Comparison of ENCODE assay signal across 11 cellular contexts in the genomic region with DNA sequence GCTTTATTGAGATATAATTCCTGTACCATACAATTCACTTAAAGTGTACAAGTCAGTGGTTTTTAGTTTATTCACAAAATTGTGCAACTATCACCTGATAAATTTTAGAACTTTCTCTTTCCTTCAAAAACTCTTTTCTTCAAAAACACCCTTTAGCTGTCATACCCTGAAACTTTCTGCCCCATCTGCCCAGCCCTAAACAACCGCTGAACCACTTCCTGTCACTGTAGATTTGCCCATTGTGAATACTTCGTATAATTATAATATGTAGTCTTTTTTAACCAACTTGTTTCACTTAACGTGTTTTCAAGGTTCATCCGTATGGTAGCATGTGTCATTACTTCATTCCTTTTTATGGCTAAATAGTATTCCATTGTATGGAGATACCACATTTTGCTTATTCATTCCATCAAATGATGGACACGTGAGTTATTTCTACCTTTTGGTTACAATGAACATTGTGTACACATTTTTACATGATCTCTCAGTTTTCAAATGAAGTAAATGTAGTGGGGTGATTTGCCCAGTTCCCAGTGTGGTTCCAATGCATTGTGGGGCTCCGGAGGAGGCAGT. TPM values are rescaled to one million over a fixed set of nuclear protein-coding genes. Genes with fewer than 3 reads are reported as not detected.
A peak's percentile ranks its signal among the peaks of the same experiment; 100 is the strongest.
DNase-seq lines count a peak whose midpoint lies in the region; ATAC-seq, FAIRE-seq and TF ChIP-seq lines count a peak whose summit lies in the region.
"Had no signal": no experiment of that assay in that cellular context is flagged by ENCODE, and none has a peak within 500 bp of the region (broad histone marks: within the 10 kb centered on the region; RNA-seq: fewer than 3 reads in every experiment).

No MANE protein-coding gene starts in this region.

- H3K9ac ChIP-seq in MM.1S (ENCODE audit: low read length) = no peak overlapping the region

- H3K27me3 Mint-ChIP-seq in naive thymus-derived CD4-positive, alpha-beta T cell = no peaks in the 10 kb centered on the region

- no peaks in the 10 kb centered on the region for H3K79me2 ChIP-seq in MM.1S (ENCODE audit: low read length)

- TF ChIP-seq CTCF in GM12865 (IDR thresholded peaks at IDR 0.05; ENCODE audit: insufficient read depth, low read depth, low read length, missing control alignments) (no peak), MM.1S (IDR thresholded peaks at IDR 0.05; ENCODE audit: low read length) (no peak), pancreas (IDR thresholded peaks at IDR 0.05) (no peak)

- H4K20me1 ChIP-seq in MM.1S (ENCODE audit: insufficient read depth, low read length) = peaks cover 16% of the 10 kb centered on the region; the same call in 1 of the 2 replicates

- 90 to 96% methylated on average over 6 of the region's 6 CpGs for WGBS in pancreas, 2 donors

- intact Hi-C loops in naive thymus-derived CD4-positive, alpha-beta T cell (cut with micrococcal nuclease) = loop anchor here (1.0 to 2.0 kb wide), 7 partner anchors 13 to 537 kb away; no protein-coding TSS in a partner anchor
- intact Hi-C loops in pancreas (cut with DNase I) = no loop called here

- CTCF ChIA-PET in naive thymus-derived CD4-positive, alpha-beta T cell (lab: Charles Lee) = interaction anchor here (0.5 to 1.8 kb wide), 10 partner anchors 8 to 478 kb away, joined by 3 to 6 read pairs (median 4); no protein-coding TSS in a partner anchor

- H3K27me3 ChIP-seq in MM.1S (replicated peaks; ENCODE audit: insufficient read depth, low read length) = no peaks in the 10 kb centered on the region
- no peaks in the 10 kb centered on the region for H3K27me3 ChIP-seq in naive thymus-derived CD4-positive, alpha-beta T cell (ENCODE audit: control insufficient read depth in 2 of 2, insufficient read depth in 2 of 2, low read length in 2 of 2)
- no peaks in the 10 kb centered on the region for H3K27me3 ChIP-seq in pancreas

- no peaks in the 10 kb centered on the region for H3K9me2 ChIP-seq in MM.1S (replicated peaks; ENCODE audit: insufficient read depth, low read length)

- H3K4me1 Mint-ChIP-seq in naive thymus-derived CD4-positive, alpha-beta T cell = peaks cover 51 to 93% (median 80%) of the 10 kb centered on the region in 7 donors

- H3K36me3 ChIP-seq in MM.1S (replicated peaks; ENCODE audit: insufficient read depth, low read length) (no peaks in the 10 kb centered on the region), pancreas (no peaks in the 10 kb centered on the region)
- peaks cover 0 to 22% (median 0%) of the 10 kb centered on the region in 3 experiments for H3K36me3 ChIP-seq in naive thymus-derived CD4-positive, alpha-beta T cell (ENCODE audit: control insufficient read depth in 2 of 3, insufficient read depth in 3 of 3, low read length in 3 of 3)
- H3K36me3 ChIP-seq: thoracic aorta had no signal

- H3K36me3 Mint-ChIP-seq in naive thymus-derived CD4-positive, alpha-beta T cell = peaks cover 0 to 38% (median 6%) of the 10 kb centered on the region in 5 donors

- H3K4me1 ChIP-seq in MM.1S (ENCODE audit: low read length) = peaks cover 26% of the 10 kb centered on the region
- H3K4me1 ChIP-seq in naive thymus-derived CD4-positive, alpha-beta T cell (ENCODE audit: control insufficient read depth in 2 of 2, insufficient read depth in 2 of 2, low read length in 2 of 2) = peaks cover 25 to 47% of the 10 kb centered on the region in 2 donors
- no peaks in the 10 kb centered on the region for H3K4me1 ChIP-seq in pancreas

- ATAC-seq in naive thymus-derived CD4-positive, alpha-beta T cell = peak; percentile 76
- ATAC-seq in pancreas = no peak

- H3F3A ChIP-seq in MM.1S (ENCODE audit: insufficient read depth, low read length) = peaks cover 14% of the 10 kb centered on the region

- H3K4me2 ChIP-seq in MM.1S (ENCODE audit: low read depth, low read length) = peak overlapping the region; percentile 22; the same call in 1 of the 2 replicates

- FAIRE-seq in pancreas (lab: Jason Lieb, UNC) = no peak

- peak overlapping the region; percentile 36 to 79 (median 58) for H3K4me3 Mint-ChIP-seq in naive thymus-derived CD4-positive, alpha-beta T cell

- no peaks in the 10 kb centered on the region for H3K9me3 ChIP-seq in MM.1S (replicated peaks; ENCODE audit: insufficient read depth, low read length)
- H3K9me3 ChIP-seq in naive thymus-derived CD4-positive, alpha-beta T cell (ENCODE audit: control insufficient read depth in 2 of 3, low read length in 3 of 3) = no peaks in the 10 kb centered on the region
- no peaks in the 10 kb centered on the region for H3K9me3 ChIP-seq in pancreas
- H3K9me3 ChIP-seq: psoas muscle, thoracic aorta had no signal

- H3K4me3 ChIP-seq in GM12865 (ENCODE audit: low read depth, low read length) = no peak overlapping the region
- no peak overlapping the region for H3K4me3 ChIP-seq in MM.1S (ENCODE audit: low read length)
- H3K4me3 ChIP-seq in naive thymus-derived CD4-positive, alpha-beta T cell (ENCODE audit: low read length) = peak overlapping the region; percentile 2
- H3K4me3 ChIP-seq in pancreas = no peak overlapping the region
- H3K4me3 ChIP-seq: psoas muscle, thoracic aorta had no signal

- H3K9me3 Mint-ChIP-seq in naive thymus-derived CD4-positive, alpha-beta T cell = no peaks in the 10 kb centered on the region

- POLR2A ChIA-PET in naive thymus-derived CD4-positive, alpha-beta T cell (lab: Charles Lee) = interaction anchor here (0.8 to 2.1 kb wide), 7 partner anchors 13 to 201 kb away, joined by 3 to 12 read pairs (median 4); no protein-coding TSS in a partner anchor

- no peak overlapping the region for H2AFZ ChIP-seq in MM.1S (ENCODE audit: low read length)

- H3K27ac ChIP-seq in MM.1S (ENCODE audit: low read length) (no peak overlapping the region; the same call in 1 of the 2 replicates), pancreas (no peak overlapping the region)
- peak overlapping the region; percentile 41 for H3K27ac ChIP-seq in naive thymus-derived CD4-positive, alpha-beta T cell (ENCODE audit: low read depth, low read length)
- H3K27ac ChIP-seq: psoas muscle, RWPE1, thoracic aorta had no signal

- H3K27ac Mint-ChIP-seq in naive thymus-derived CD4-positive, alpha-beta T cell = peak overlapping the region; percentile 70 to 94 (median 88)

- DNase-seq in GM12865 (ENCODE audit: low read depth) = peak; percentile 73
- DNase-seq in MM.1S = peak; percentile 58
- peak; percentile 18 for DNase-seq in activated T-helper 1 cell treated with Interleukin-2 at 50 U/mL for 16 hours (ENCODE audit: low read depth)
- DNase-seq in naive thymus-derived CD4-positive, alpha-beta T cell = peak in 7 of 9 donors; percentile 49 to 77 (median 68)
- DNase-seq in pancreas = no peak
- DNase-seq in COLO668 (lab: John Stamatoyannopoulos, UW; ENCODE audit: unreplicated experiment) = no peak
- no peak for DNase-seq in epidermal melanocyte (ENCODE audit: insufficient read length, low spot score)
- DNase-seq: cortex of kidney, psoas muscle had no signal

RNA-seq across cellular contexts. Expression of a gene that starts 37.9 kb away (rescaled TPM):
- not detected for total RNA-seq in naive thymus-derived CD4-positive, alpha-beta T cell
- under 1 TPM in 1 of 2 donors, not detected in 1; 0.05 TPM for polyA plus RNA-seq in naive thymus-derived CD4-positive, alpha-beta T cell
- 1 to 10 TPM in 5 of 6 donors, under 1 TPM in 1; 0.69 to 6.8 (median 3.0) TPM for total RNA-seq in pancreas
- polyA plus RNA-seq in pancreas = 10 to 100 TPM in 1 of 2 donors, 1 to 10 TPM in 1; 6.5 to 17.6 TPM
- total RNA-seq: thoracic aorta had no signal

RNA-seq across cellular contexts. Expression of a gene that starts 52.4 kb away (rescaled TPM):
- total RNA-seq in naive thymus-derived CD4-positive, alpha-beta T cell = 100 to 1,000 TPM; 186 to 385 (median 305) TPM
- polyA plus RNA-seq in naive thymus-derived CD4-positive, alpha-beta T cell = 100 to 1,000 TPM; 186 to 427 TPM
- 100 to 1,000 TPM in 2 of 6 donors, 10 to 100 TPM in 4; 43.0 to 128 (median 63.4) TPM for total RNA-seq in pancreas
- polyA plus RNA-seq in pancreas = 10 to 100 TPM; 36.6 to 80.5 TPM

Comparison
In these comparisons a context has a peak if more than half of its experiments do, and no peak if none do; other contexts are left out.
1. DNase-seq: peak in GM12865 (single experiment), MM.1S (single experiment), activated T-helper 1 cell treated with Interleukin-2 at 50 U/mL for 16 hours (single experiment) and naive thymus-derived CD4-positive, alpha-beta T cell (7 of 9); none in pancreas (0 of 6), COLO668 (single experiment) and epidermal melanocyte (single experiment).
2. intact Hi-C loops: an anchor here in naive thymus-derived CD4-positive, alpha-beta T cell (1.0 to 2.0 kb wide); none called in pancreas.